ENCODE assay signal across 38 cellular contexts in the genomic region with DNA sequence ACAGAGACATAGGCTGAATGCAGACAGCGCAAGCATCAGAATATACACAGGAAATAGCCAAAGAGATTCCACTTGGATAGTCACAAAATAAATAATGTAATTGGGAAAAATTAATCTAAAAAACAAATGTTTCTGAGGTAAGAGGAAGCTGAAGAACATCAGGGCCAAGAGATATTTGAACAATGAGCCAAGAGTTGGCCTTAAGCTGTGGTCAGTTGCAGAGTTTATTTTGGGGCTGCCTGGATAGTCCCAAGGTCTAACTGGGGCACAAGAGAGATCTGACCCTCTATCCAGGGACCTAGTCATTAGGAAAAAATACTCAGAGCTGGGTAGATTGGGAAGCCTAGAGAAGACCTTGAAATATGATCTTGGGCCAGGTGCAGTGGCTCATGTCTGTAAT. TPM values are rescaled to one million over a fixed set of nuclear protein-coding genes. Genes with fewer than 3 reads are reported as not detected.
"Had no signal": no experiment of that assay in that cellular context is flagged by ENCODE, and none has a peak within 500 bp of the region (broad histone marks: within the 10 kb centered on the region; RNA-seq: fewer than 3 reads in every experiment).

No MANE protein-coding gene starts in this region.

- H3K4me1 ChIP-seq: body of pancreas, breast epithelium had no signal

- H3K4me3 ChIP-seq: body of pancreas, breast epithelium had no signal

- H3K27me3 Mint-ChIP-seq: activated B cell treated with CpG ODN at 0.5 μM for 24 hours; activated CD4-positive, alpha-beta memory T cell treated with anti-CD3 and anti-CD28 coated beads for 36 hours; activated CD4-positive, alpha-beta T cell treated with anti-CD3 and anti-CD28 coated beads, Interleukin-2, amount 10 ng/mL, durations not matched to agents 24 days and 14 days; activated naive CD8-positive, alpha-beta T cell; activated naive CD8-positive, alpha-beta T cell treated with anti-CD3 and anti-CD28 coated beads, Interleukin-2, amount 10 ng/mL, durations not matched to agents 7 days and 5 days had no signal

- ATAC-seq: activated CD8-positive, alpha-beta T cell treated with anti-CD3 and anti-CD28 coated beads for 36 hours; activated naive CD8-positive, alpha-beta T cell treated with anti-CD3 and anti-CD28 coated beads, Interleukin-2, amount 50 U/mL, for 24 hours; activated T-cell treated with anti-CD3 and anti-CD28 coated beads, Interleukin-2, amount 50 U/mL, for 4 hours; activated T-cell treated with anti-CD3 and anti-CD28 coated beads, Interleukin-2, amount 50 U/mL, for 72 hours; activated T-helper 17 cell treated with anti-CD3 and anti-CD28 coated beads, Interleukin-2, amount 50 U/mL, for 72 hours; body of pancreas had no signal

- H3K27me3 ChIP-seq: body of pancreas, brain microvascular endothelial cell had no signal

- H3K27ac Mint-ChIP-seq: activated B cell treated with CpG ODN at 0.5 μM for 24 hours; activated CD4-positive, alpha-beta memory T cell treated with anti-CD3 and anti-CD28 coated beads for 36 hours; activated CD4-positive, alpha-beta T cell treated with anti-CD3 and anti-CD28 coated beads, Interleukin-2, amount 10 ng/mL, durations not matched to agents 24 days and 14 days; activated CD8-positive, alpha-beta T cell treated with anti-CD3 and anti-CD28 coated beads for 36 hours; activated naive CD4-positive, alpha-beta T cell treated with anti-CD3 and anti-CD28 coated beads for 36 hours; activated naive CD8-positive, alpha-beta T cell; activated naive CD8-positive, alpha-beta T cell treated with anti-CD3 and anti-CD28 coated beads, Interleukin-2, amount 10 ng/mL, durations not matched to agents 7 days and 5 days; activated naive CD8-positive, alpha-beta T cell treated with anti-CD3 and anti-CD28 coated beads, Interleukin-2, amount 50 U/mL, for 24 hours; activated T-cell treated with anti-CD3 and anti-CD28 coated beads, Interleukin-2, amount 50 U/mL, for 72 hours; activated T-helper 1 cell treated with anti-CD3 and anti-CD28 coated beads, Interleukin-12 subunit alpha, Interleukin-12 subunit beta, Interleukin-2, Interleukin-4 antibody, amounts not matched to agents 30 ng/mL and 10 ng/mL and 1 ng/mL, durations not matched to agents 14 hours and 24 hours and 36 hours; activated T-helper 17 cell treated with anti-CD3 and anti-CD28 coated beads, Interleukin-2, amount 50 U/mL, for 72 hours; T-helper 1 cell treated with Interleukin-12 subunit alpha and Interleukin-12 subunit beta and Interleukin-4 antibody, amounts not matched to agents 30 μg/mL and 1 μg/mL, for 36 hours; T-helper 2 cell treated with Interferon-gamma antibody and Interleukin-4, amounts not matched to agents 5 μg/mL and 100 μg/mL, for 36 hours had no signal

- H3K4me3 Mint-ChIP-seq: activated B cell treated with CpG ODN at 0.5 μM for 24 hours; activated CD4-positive, alpha-beta memory T cell treated with anti-CD3 and anti-CD28 coated beads for 36 hours; activated CD4-positive, alpha-beta T cell treated with anti-CD3 and anti-CD28 coated beads, Interleukin-2, amount 10 ng/mL, durations not matched to agents 24 days and 14 days; activated CD8-positive, alpha-beta T cell treated with anti-CD3 and anti-CD28 coated beads for 36 hours; activated naive CD4-positive, alpha-beta T cell treated with anti-CD3 and anti-CD28 coated beads for 36 hours; activated naive CD8-positive, alpha-beta T cell; activated naive CD8-positive, alpha-beta T cell treated with anti-CD3 and anti-CD28 coated beads, Interleukin-2, amount 10 ng/mL, durations not matched to agents 7 days and 5 days; activated naive CD8-positive, alpha-beta T cell treated with anti-CD3 and anti-CD28 coated beads, Interleukin-2, amount 50 U/mL, for 24 hours; activated T-cell treated with anti-CD3 and anti-CD28 coated beads, Interleukin-2, amount 50 U/mL, for 4 hours; activated T-cell treated with anti-CD3 and anti-CD28 coated beads, Interleukin-2, amount 50 U/mL, for 72 hours; activated T-helper 1 cell treated with anti-CD3 and anti-CD28 coated beads, Interleukin-12 subunit alpha, Interleukin-12 subunit beta, Interleukin-2, Interleukin-4 antibody, amounts not matched to agents 30 ng/mL and 10 ng/mL and 1 ng/mL, durations not matched to agents 14 hours and 24 hours and 36 hours; activated T-helper 17 cell treated with anti-CD3 and anti-CD28 coated beads, Interleukin-2, amount 50 U/mL, for 72 hours; T-helper 1 cell treated with Interleukin-12 subunit alpha and Interleukin-12 subunit beta and Interleukin-4 antibody, amounts not matched to agents 30 μg/mL and 1 μg/mL, for 36 hours; T-helper 2 cell treated with Interferon-gamma antibody and Interleukin-4, amounts not matched to agents 5 μg/mL and 100 μg/mL, for 36 hours had no signal

- H3K9me3 Mint-ChIP-seq: activated B cell treated with CpG ODN at 0.5 μM for 24 hours; activated CD4-positive, alpha-beta memory T cell treated with anti-CD3 and anti-CD28 coated beads for 36 hours; activated CD4-positive, alpha-beta T cell treated with anti-CD3 and anti-CD28 coated beads, Interleukin-2, amount 10 ng/mL, durations not matched to agents 24 days and 14 days; activated CD8-positive, alpha-beta T cell treated with anti-CD3 and anti-CD28 coated beads for 36 hours; activated naive CD4-positive, alpha-beta T cell treated with anti-CD3 and anti-CD28 coated beads for 36 hours; activated naive CD8-positive, alpha-beta T cell treated with anti-CD3 and anti-CD28 coated beads, Interleukin-2, amount 10 ng/mL, durations not matched to agents 7 days and 5 days; activated naive CD8-positive, alpha-beta T cell treated with anti-CD3 and anti-CD28 coated beads, Interleukin-2, amount 50 U/mL, for 24 hours; activated T-cell treated with anti-CD3 and anti-CD28 coated beads, Interleukin-2, amount 50 U/mL, for 72 hours; activated T-helper 1 cell treated with anti-CD3 and anti-CD28 coated beads, Interleukin-12 subunit alpha, Interleukin-12 subunit beta, Interleukin-2, Interleukin-4 antibody, amounts not matched to agents 30 ng/mL and 10 ng/mL and 1 ng/mL, durations not matched to agents 14 hours and 24 hours and 36 hours; activated T-helper 17 cell treated with anti-CD3 and anti-CD28 coated beads, Interleukin-2, amount 50 U/mL, for 72 hours; T-helper 1 cell treated with Interleukin-12 subunit alpha and Interleukin-12 subunit beta and Interleukin-4 antibody, amounts not matched to agents 30 μg/mL and 1 μg/mL, for 36 hours; T-helper 2 cell treated with Interferon-gamma antibody and Interleukin-4, amounts not matched to agents 5 μg/mL and 100 μg/mL, for 36 hours had no signal

- H3K4me1 Mint-ChIP-seq: activated B cell treated with CpG ODN at 0.5 μM for 24 hours; activated CD4-positive, alpha-beta T cell treated with anti-CD3 and anti-CD28 coated beads, Interleukin-2, amount 10 ng/mL, durations not matched to agents 24 days and 14 days; activated naive CD8-positive, alpha-beta T cell treated with anti-CD3 and anti-CD28 coated beads, Interleukin-2, amount 10 ng/mL, durations not matched to agents 7 days and 5 days; activated naive CD8-positive, alpha-beta T cell treated with anti-CD3 and anti-CD28 coated beads, Interleukin-2, amount 50 U/mL, for 24 hours; activated T-helper 17 cell treated with anti-CD3 and anti-CD28 coated beads, Interleukin-2, amount 50 U/mL, for 72 hours had no signal

- H3K36me3 Mint-ChIP-seq: activated CD4-positive, alpha-beta memory T cell treated with anti-CD3 and anti-CD28 coated beads for 36 hours; activated naive CD8-positive, alpha-beta T cell; activated naive CD8-positive, alpha-beta T cell treated with anti-CD3 and anti-CD28 coated beads, Interleukin-2, amount 10 ng/mL, durations not matched to agents 7 days and 5 days had no signal

- H3K27ac ChIP-seq: body of pancreas, brain microvascular endothelial cell, breast epithelium, VCaP had no signal

- H3K9me3 ChIP-seq: body of pancreas, breast epithelium had no signal

- H3K36me3 ChIP-seq: brain microvascular endothelial cell, breast epithelium had no signal

- DNase-seq: activated B cell treated with CpG ODN at 0.5 μM for 24 hours; activated CD4-positive, alpha-beta memory T cell treated with anti-CD3 and anti-CD28 coated beads for 36 hours; activated CD4-positive, alpha-beta T cell treated with anti-CD3 and anti-CD28 coated beads for 4 hours; activated CD4-positive, alpha-beta T cell treated with anti-CD3 and anti-CD28 coated beads, Interleukin-2, amount 10 ng/mL, durations not matched to agents 24 days and 14 days; activated CD4-positive, alpha-beta T cell treated with anti-CD3 and anti-CD28 coated beads, Interleukin-2, amount 50 U/mL, for 1 hour; activated CD4-positive, alpha-beta T cell treated with anti-CD3 and anti-CD28 coated beads, Interleukin-2, amount 50 U/mL, for 4 hours; activated CD4-positive, CD25-positive, alpha-beta regulatory T cell treated with anti-CD3 and anti-CD28 coated beads, Interleukin-2, amount 50 U/mL, for 72 hours; activated CD8-positive, alpha-beta memory T cell treated with anti-CD3 and anti-CD28 coated beads, Interleukin-2, amount 50 U/mL, for 4 hours; activated CD8-positive, alpha-beta T cell treated with anti-CD3 and anti-CD28 coated beads for 36 hours; activated effector memory CD4-positive, alpha-beta T cell treated with anti-CD3 and anti-CD28 coated beads, Interleukin-2, amount 50 U/mL, for 16 hours; activated gamma-delta T cell treated with Interleukin-2 at 50 U/mL for 16 hours; activated naive CD4-positive, alpha-beta T cell; activated naive CD4-positive, alpha-beta T cell treated with anti-CD3 and anti-CD28 coated beads for 36 hours; activated naive CD4-positive, alpha-beta T cell treated with anti-CD3 and anti-CD28 coated beads, Interleukin-2, amount 50 U/mL, for 16 hours; activated naive CD8-positive, alpha-beta T cell treated with anti-CD3 and anti-CD28 coated beads, Interleukin-2, amount 10 ng/mL, durations not matched to agents 7 days and 5 days; activated naive CD8-positive, alpha-beta T cell treated with anti-CD3 and anti-CD28 coated beads, Interleukin-2, amount 50 U/mL, for 24 hours; activated T-cell treated with anti-CD3 and anti-CD28 coated beads for 4 hours; activated T-cell treated with anti-CD3 and anti-CD28 coated beads, Interleukin-2, amount 50 U/mL, for 1 hour; activated T-cell treated with anti-CD3 and anti-CD28 coated beads, Interleukin-2, amount 50 U/mL, for 4 hours; activated T-cell treated with anti-CD3 and anti-CD28 coated beads, Interleukin-2, amount 50 U/mL, for 72 hours; amygdala; anterior cingulate cortex; body of pancreas; brain microvascular endothelial cell; central memory CD4-positive, alpha-beta T cell; SW 1271; T-helper 1 cell; T-helper 2 cell; T-helper 9 cell had no signal

RNA-seq across cellular contexts. Expression of gene FGF16, which starts 31.3 kb away (rescaled TPM):
- total RNA-seq: activated B cell treated with CpG ODN at 0.5 μM for 24 hours; activated CD4-positive, alpha-beta memory T cell treated with anti-CD3 and anti-CD28 coated beads for 36 hours; activated CD4-positive, alpha-beta T cell treated with anti-CD3 and anti-CD28 coated beads, Interleukin-2, amount 10 ng/mL, durations not matched to agents 24 days and 14 days; activated CD8-positive, alpha-beta memory T cell treated with anti-CD3 and anti-CD28 coated beads for 36 hours; activated CD8-positive, alpha-beta T cell treated with anti-CD3 and anti-CD28 coated beads for 36 hours; activated naive CD8-positive, alpha-beta T cell treated with anti-CD3 and anti-CD28 coated beads, Interleukin-2, amount 10 ng/mL, durations not matched to agents 7 days and 5 days; activated T-cell treated with anti-CD3 and anti-CD28 coated beads, Interleukin-2, amount 50 U/mL, for 4 hours; activated T-cell treated with anti-CD3 and anti-CD28 coated beads, Interleukin-2, amount 50 U/mL, for 72 hours; activated T-helper 1 cell treated with anti-CD3 and anti-CD28 coated beads, Interleukin-12 subunit alpha, Interleukin-12 subunit beta, Interleukin-2, Interleukin-4 antibody, amounts not matched to agents 30 ng/mL and 10 ng/mL and 1 ng/mL, durations not matched to agents 14 hours and 24 hours and 36 hours; activated T-helper 17 cell treated with anti-CD3 and anti-CD28 coated beads, Interleukin-2, amount 50 U/mL, for 72 hours; astrocyte; body of pancreas had no signal
